27 cellular contexts compared by ENCODE assay signal in genomic region chrX:57119416-57119815, GRCh38. TPM values are rescaled to one million over a fixed set of nuclear protein-coding genes. Genes with fewer than 3 reads are reported as not detected.
DNase-seq lines count a peak whose midpoint lies in the region; ATAC-seq lines count a peak whose summit lies in the region.
"Had no signal": no experiment of that assay in that cellular context is flagged by ENCODE, and none has a peak within 500 bp of the region (broad histone marks: within the 10 kb centered on the region; RNA-seq: fewer than 3 reads in every experiment).

No MANE protein-coding gene starts in this region.

- H3K27ac Mint-ChIP-seq in activated naive CD8-positive, alpha-beta T cell: peak overlapping the region; percentile 9
- no peak overlapping the region for H3K27ac Mint-ChIP-seq in activated naive CD8-positive, alpha-beta T cell treated with anti-CD3 and anti-CD28 coated beads, Interleukin-2, amount 50 U/mL, for 24 hours
- no peak overlapping the region for H3K27ac Mint-ChIP-seq in activated T-helper 1 cell treated with anti-CD3 and anti-CD28 coated beads, Interleukin-12 subunit alpha, Interleukin-12 subunit beta, Interleukin-2, Interleukin-4 antibody, amounts not matched to agents 30 ng/mL and 10 ng/mL and 1 ng/mL, durations not matched to agents 14 hours and 24 hours and 36 hours
- H3K27ac Mint-ChIP-seq in stimulated activated memory B cell treated with anti-CD40 and anti-IgM and Interleukin-4, amounts not matched to agents 10 μg/mL and 1 μg/mL and 100 μg/mL, for 72 hours: peak overlapping the region; percentile 49
- H3K27ac Mint-ChIP-seq: activated CD4-positive, alpha-beta T cell treated with anti-CD3 and anti-CD28 coated beads, Interleukin-2, amount 10 ng/mL, durations not matched to agents 24 days and 14 days; activated naive CD4-positive, alpha-beta T cell treated with anti-CD3 and anti-CD28 coated beads, Interleukin-2, amount 10 ng/mL, durations not matched to agents 7 days and 5 days; B cell; dendritic cell treated with granulocyte-macrophage colony-stimulating factor and Interleukin-4, amounts not matched to agents 40 ng/mL and 50 ng/mL, for 4 days; endodermal cell had no signal

- peaks cover 8% of the 10 kb centered on the region for H3K4me1 Mint-ChIP-seq in activated naive CD8-positive, alpha-beta T cell (ENCODE audit: low read depth)
- peaks cover 6% of the 10 kb centered on the region for H3K4me1 Mint-ChIP-seq in activated naive CD8-positive, alpha-beta T cell treated with anti-CD3 and anti-CD28 coated beads, Interleukin-2, amount 50 U/mL, for 24 hours
- H3K4me1 Mint-ChIP-seq in activated T-helper 1 cell treated with anti-CD3 and anti-CD28 coated beads, Interleukin-12 subunit alpha, Interleukin-12 subunit beta, Interleukin-2, Interleukin-4 antibody, amounts not matched to agents 30 ng/mL and 10 ng/mL and 1 ng/mL, durations not matched to agents 14 hours and 24 hours and 36 hours (ENCODE audit: low read depth): peaks cover 7% of the 10 kb centered on the region
- peaks cover 21% of the 10 kb centered on the region for H3K4me1 Mint-ChIP-seq in stimulated activated memory B cell treated with anti-CD40 and anti-IgM and Interleukin-4, amounts not matched to agents 10 μg/mL and 1 μg/mL and 100 μg/mL, for 72 hours

- no peak for DNase-seq in activated naive CD8-positive, alpha-beta T cell treated with anti-CD3 and anti-CD28 coated beads, Interleukin-2, amount 50 U/mL, for 24 hours
- DNase-seq in activated T-helper 1 cell treated with anti-CD3 and anti-CD28 coated beads, Interleukin-12 subunit alpha, Interleukin-12 subunit beta, Interleukin-2, Interleukin-4 antibody, amounts not matched to agents 30 ng/mL and 10 ng/mL and 1 ng/mL, durations not matched to agents 14 hours and 24 hours and 36 hours (ENCODE audit: low spot score): no peak
- DNase-seq in medulla oblongata (ENCODE audit: extremely low spot score) (peak; percentile 6), left colon (no peak)
- DNase-seq: activated CD4-positive, alpha-beta T cell treated with anti-CD3 and anti-CD28 coated beads, Interleukin-2, amount 10 ng/mL, durations not matched to agents 24 days and 14 days; activated naive CD4-positive, alpha-beta T cell treated with anti-CD3 and anti-CD28 coated beads, Interleukin-2, amount 10 ng/mL, durations not matched to agents 7 days and 5 days; central memory CD4-positive, alpha-beta T cell; DMS53; endodermal cell; HCEC 1CT; hypothalamus; KBM-7; mesendoderm; MM.1S; NCI-H1436; small intestine; T-helper 9 cell; transverse colon had no signal

- ATAC-seq in activated naive CD8-positive, alpha-beta T cell treated with anti-CD3 and anti-CD28 coated beads, Interleukin-2, amount 50 U/mL, for 24 hours: no peak
- no peak for ATAC-seq in stimulated activated memory B cell treated with anti-CD40 and anti-IgM and Interleukin-4, amounts not matched to agents 10 μg/mL and 1 μg/mL and 100 μg/mL, for 72 hours
- ATAC-seq in left colon (no peak), HG02610 (IDR thresholded peaks at IDR 0.05; ENCODE audit: unreplicated experiment) (no peak), GM21367 (IDR thresholded peaks at IDR 0.05; ENCODE audit: unreplicated experiment) (no peak)
- ATAC-seq: gastroesophageal sphincter, left lobe of liver, SK-N-SH treated with all-trans-retinoic acid at 6 μM for 48 hours had no signal

- H3K27me3 Mint-ChIP-seq in activated naive CD8-positive, alpha-beta T cell: no peaks in the 10 kb centered on the region
- no peaks in the 10 kb centered on the region for H3K27me3 Mint-ChIP-seq in activated naive CD8-positive, alpha-beta T cell treated with anti-CD3 and anti-CD28 coated beads, Interleukin-2, amount 50 U/mL, for 24 hours
- H3K27me3 Mint-ChIP-seq in activated T-helper 1 cell treated with anti-CD3 and anti-CD28 coated beads, Interleukin-12 subunit alpha, Interleukin-12 subunit beta, Interleukin-2, Interleukin-4 antibody, amounts not matched to agents 30 ng/mL and 10 ng/mL and 1 ng/mL, durations not matched to agents 14 hours and 24 hours and 36 hours (ENCODE audit: insufficient read depth): no peaks in the 10 kb centered on the region
- H3K27me3 Mint-ChIP-seq in stimulated activated memory B cell treated with anti-CD40 and anti-IgM and Interleukin-4, amounts not matched to agents 10 μg/mL and 1 μg/mL and 100 μg/mL, for 72 hours: no peaks in the 10 kb centered on the region
- H3K27me3 Mint-ChIP-seq: activated CD4-positive, alpha-beta T cell treated with anti-CD3 and anti-CD28 coated beads, Interleukin-2, amount 10 ng/mL, durations not matched to agents 24 days and 14 days; activated naive CD4-positive, alpha-beta T cell treated with anti-CD3 and anti-CD28 coated beads, Interleukin-2, amount 10 ng/mL, durations not matched to agents 7 days and 5 days; B cell; dendritic cell treated with granulocyte-macrophage colony-stimulating factor and Interleukin-4, amounts not matched to agents 40 ng/mL and 50 ng/mL, for 4 days had no signal

- H3K9me3 Mint-ChIP-seq in activated naive CD8-positive, alpha-beta T cell (ENCODE audit: low read depth): no peaks in the 10 kb centered on the region
- H3K9me3 Mint-ChIP-seq in activated naive CD8-positive, alpha-beta T cell treated with anti-CD3 and anti-CD28 coated beads, Interleukin-2, amount 50 U/mL, for 24 hours: no peaks in the 10 kb centered on the region
- H3K9me3 Mint-ChIP-seq in activated T-helper 1 cell treated with anti-CD3 and anti-CD28 coated beads, Interleukin-12 subunit alpha, Interleukin-12 subunit beta, Interleukin-2, Interleukin-4 antibody, amounts not matched to agents 30 ng/mL and 10 ng/mL and 1 ng/mL, durations not matched to agents 14 hours and 24 hours and 36 hours: no peaks in the 10 kb centered on the region
- no peaks in the 10 kb centered on the region for H3K9me3 Mint-ChIP-seq in stimulated activated memory B cell treated with anti-CD40 and anti-IgM and Interleukin-4, amounts not matched to agents 10 μg/mL and 1 μg/mL and 100 μg/mL, for 72 hours
- H3K9me3 Mint-ChIP-seq: activated CD4-positive, alpha-beta T cell treated with anti-CD3 and anti-CD28 coated beads, Interleukin-2, amount 10 ng/mL, durations not matched to agents 24 days and 14 days; activated naive CD4-positive, alpha-beta T cell treated with anti-CD3 and anti-CD28 coated beads, Interleukin-2, amount 10 ng/mL, durations not matched to agents 7 days and 5 days; dendritic cell treated with granulocyte-macrophage colony-stimulating factor and Interleukin-4, amounts not matched to agents 40 ng/mL and 50 ng/mL, for 4 days had no signal

- peaks cover 7% of the 10 kb centered on the region for H3K36me3 Mint-ChIP-seq in activated naive CD8-positive, alpha-beta T cell
- H3K36me3 Mint-ChIP-seq in activated naive CD8-positive, alpha-beta T cell treated with anti-CD3 and anti-CD28 coated beads, Interleukin-2, amount 50 U/mL, for 24 hours (ENCODE audit: low read depth): peaks cover 6% of the 10 kb centered on the region
- peaks cover 19% of the 10 kb centered on the region for H3K36me3 Mint-ChIP-seq in activated T-helper 1 cell treated with anti-CD3 and anti-CD28 coated beads, Interleukin-12 subunit alpha, Interleukin-12 subunit beta, Interleukin-2, Interleukin-4 antibody, amounts not matched to agents 30 ng/mL and 10 ng/mL and 1 ng/mL, durations not matched to agents 14 hours and 24 hours and 36 hours (ENCODE audit: low read depth)
- peaks cover 19% of the 10 kb centered on the region for H3K36me3 Mint-ChIP-seq in stimulated activated memory B cell treated with anti-CD40 and anti-IgM and Interleukin-4, amounts not matched to agents 10 μg/mL and 1 μg/mL and 100 μg/mL, for 72 hours

- intact Hi-C loops in activated T-helper 1 cell treated with anti-CD3 and anti-CD28 coated beads, Interleukin-12 subunit alpha, Interleukin-12 subunit beta, Interleukin-2, Interleukin-4 antibody, amounts not matched to agents 30 ng/mL and 10 ng/mL and 1 ng/mL, durations not matched to agents 14 hours and 24 hours and 36 hours (cut with micrococcal nuclease): no loop called here
- intact Hi-C loops in left colon (cut with DNase I, micrococcal nuclease): no loop called here

- peak overlapping the region; percentile 30 for H3K4me3 Mint-ChIP-seq in activated naive CD8-positive, alpha-beta T cell
- H3K4me3 Mint-ChIP-seq in activated naive CD8-positive, alpha-beta T cell treated with anti-CD3 and anti-CD28 coated beads, Interleukin-2, amount 50 U/mL, for 24 hours: no peak overlapping the region
- H3K4me3 Mint-ChIP-seq in activated T-helper 1 cell treated with anti-CD3 and anti-CD28 coated beads, Interleukin-12 subunit alpha, Interleukin-12 subunit beta, Interleukin-2, Interleukin-4 antibody, amounts not matched to agents 30 ng/mL and 10 ng/mL and 1 ng/mL, durations not matched to agents 14 hours and 24 hours and 36 hours: peak overlapping the region; percentile 56
- H3K4me3 Mint-ChIP-seq in stimulated activated memory B cell treated with anti-CD40 and anti-IgM and Interleukin-4, amounts not matched to agents 10 μg/mL and 1 μg/mL and 100 μg/mL, for 72 hours: no peak overlapping the region
- H3K4me3 Mint-ChIP-seq: activated CD4-positive, alpha-beta T cell treated with anti-CD3 and anti-CD28 coated beads, Interleukin-2, amount 10 ng/mL, durations not matched to agents 24 days and 14 days; activated naive CD4-positive, alpha-beta T cell treated with anti-CD3 and anti-CD28 coated beads, Interleukin-2, amount 10 ng/mL, durations not matched to agents 7 days and 5 days; B cell; dendritic cell treated with granulocyte-macrophage colony-stimulating factor and Interleukin-4, amounts not matched to agents 40 ng/mL and 50 ng/mL, for 4 days; endodermal cell had no signal

RNA-seq across cellular contexts. Expression of gene SPIN2B, which starts 1.9 kb away (rescaled TPM):
- total RNA-seq in activated T-helper 1 cell treated with anti-CD3 and anti-CD28 coated beads, Interleukin-12 subunit alpha, Interleukin-12 subunit beta, Interleukin-2, Interleukin-4 antibody, amounts not matched to agents 30 ng/mL and 10 ng/mL and 1 ng/mL, durations not matched to agents 14 hours and 24 hours and 36 hours: 12.1 and 12.7 TPM in 2 replicates
- 10 to 100 TPM; 11.8 to 15.3 TPM for total RNA-seq in left colon

RNA-seq across cellular contexts. Expression of gene SPIN2A, which starts 17.8 kb away (rescaled TPM):
- total RNA-seq in activated T-helper 1 cell treated with anti-CD3 and anti-CD28 coated beads, Interleukin-12 subunit alpha, Interleukin-12 subunit beta, Interleukin-2, Interleukin-4 antibody, amounts not matched to agents 30 ng/mL and 10 ng/mL and 1 ng/mL, durations not matched to agents 14 hours and 24 hours and 36 hours: 0.54 and 1.0 TPM in 2 replicates
- total RNA-seq in left colon: under 1 TPM; 0.73 to 0.81 TPM

Comparison
In these comparisons a context has a peak if more than half of its experiments do, and no peak if none do; other contexts are left out.
1. H3K27ac Mint-ChIP-seq: peak in activated naive CD8-positive, alpha-beta T cell (single experiment) and stimulated activated memory B cell treated with anti-CD40 and anti-IgM and Interleukin-4, amounts not matched to agents 10 μg/mL and 1 μg/mL and 100 μg/mL, for 72 hours (single experiment); none in activated naive CD8-positive, alpha-beta T cell treated with anti-CD3 and anti-CD28 coated beads, Interleukin-2, amount 50 U/mL, for 24 hours (single experiment) and activated T-helper 1 cell treated with anti-CD3 and anti-CD28 coated beads, Interleukin-12 subunit alpha, Interleukin-12 subunit beta, Interleukin-2, Interleukin-4 antibody, amounts not matched to agents 30 ng/mL and 10 ng/mL and 1 ng/mL, durations not matched to agents 14 hours and 24 hours and 36 hours (single experiment).
2. H3K4me3 Mint-ChIP-seq: peak in activated naive CD8-positive, alpha-beta T cell (single experiment) and activated T-helper 1 cell treated with anti-CD3 and anti-CD28 coated beads, Interleukin-12 subunit alpha, Interleukin-12 subunit beta, Interleukin-2, Interleukin-4 antibody, amounts not matched to agents 30 ng/mL and 10 ng/mL and 1 ng/mL, durations not matched to agents 14 hours and 24 hours and 36 hours (single experiment); none in activated naive CD8-positive, alpha-beta T cell treated with anti-CD3 and anti-CD28 coated beads, Interleukin-2, amount 50 U/mL, for 24 hours (single experiment) and stimulated activated memory B cell treated with anti-CD40 and anti-IgM and Interleukin-4, amounts not matched to agents 10 μg/mL and 1 μg/mL and 100 μg/mL, for 72 hours (single experiment).